3 cellular contexts compared by ENCODE assay signal in genomic region chrX:155223746-155224145, GRCh38. TPM values are rescaled to one million over a fixed set of nuclear protein-coding genes. Genes with fewer than 3 reads are reported as not detected.
A peak's percentile ranks its signal among the peaks of the same experiment; 100 is the strongest.
DNase-seq lines count a peak whose midpoint lies in the region; ATAC-seq, FAIRE-seq and TF ChIP-seq lines count a peak whose summit lies in the region.
"Not testable (repeated sequence)": the region's sequence is repeated elsewhere in the genome, so short reads cannot be mapped to it uniquely, and the experiment has no call there.

No MANE protein-coding gene starts in this region.

- not testable (repeated sequence) for H3K9ac ChIP-seq in DND-41 (ENCODE audit: low read depth, low read length); kidney (ENCODE audit: low read length in 2 of 2)

- H3K27me3 ChIP-seq in DND-41 (ENCODE audit: insufficient read depth, low read length, poor library complexity): not testable (repeated sequence)

- H3K79me2 ChIP-seq in DND-41 (ENCODE audit: insufficient read depth, low read length): peaks cover 61% of the 10 kb centered on the region

- H2AFZ ChIP-seq in DND-41 (ENCODE audit: low read depth, low read length): not testable (repeated sequence)

- H3K9me3 ChIP-seq in DND-41 (ENCODE audit: insufficient read depth, low read length, severe bottlenecking); kidney (ENCODE audit: control insufficient read depth in 1 of 2, low read length in 2 of 2): not testable (repeated sequence)

- not testable (repeated sequence) for H4K20me1 ChIP-seq in DND-41 (ENCODE audit: insufficient read depth, low read length)

- peak; percentile 4 for DNase-seq in DND-41
- DNase-seq in kidney: peak; percentile 66
- DNase-seq in posterior vena cava (ENCODE audit: low spot score): peak; percentile 70

- H3K36me3 ChIP-seq in DND-41 (ENCODE audit: insufficient read depth, low read length): peaks cover 64% of the 10 kb centered on the region
- not testable (repeated sequence) for H3K36me3 ChIP-seq in kidney (ENCODE audit: control insufficient read depth in 1 of 2, insufficient read depth in 2 of 2, low read length in 2 of 2)

- H3K4me1 ChIP-seq in DND-41 (ENCODE audit: insufficient read depth, low read length); kidney (ENCODE audit: control insufficient read depth in 1 of 2, insufficient read depth in 1 of 2, low read depth in 1 of 2, low read length in 2 of 2): not testable (repeated sequence)

- intact Hi-C loops in kidney (cut with DNase I); posterior vena cava (cut with DNase I): not testable (repeated sequence)

- H3K27ac ChIP-seq in DND-41 (ENCODE audit: low read length); kidney (ENCODE audit: low read depth in 2 of 2, low read length in 2 of 2): not testable (repeated sequence)

- not testable (repeated sequence) for TF ChIP-seq CTCF in DND-41 (IDR thresholded peaks at IDR 0.05; ENCODE audit: borderline replicate concordance, extremely low read depth, low read length, poor library complexity, severe bottlenecking); kidney (IDR thresholded peaks at IDR 0.05; ENCODE audit: borderline replicate concordance, extremely low read depth, insufficient read depth)

- not testable (repeated sequence) for H3K4me2 ChIP-seq in DND-41 (ENCODE audit: insufficient read depth, low read length)

- not testable (repeated sequence) for H3K4me3 ChIP-seq in DND-41 (ENCODE audit: low read depth in 1 of 2, low read length in 2 of 2); kidney (ENCODE audit: low read length in 2 of 2)

- not testable (repeated sequence) for FAIRE-seq in kidney (lab: Jason Lieb, UNC)

- not testable (repeated sequence) for ATAC-seq in DND-41 (ENCODE audit: insufficient read depth, low read depth)

RNA-seq across cellular contexts. Expression of gene VBP1, which starts 7.5 kb away (rescaled TPM):
- 38.4 TPM for total RNA-seq in kidney
- polyA plus RNA-seq in kidney (ENCODE audit: insufficient read depth, low read depth, low replicate concordance): 53.8 TPM
- total RNA-seq in posterior vena cava: 10 to 100 TPM; 32.0 to 39.9 TPM

RNA-seq across cellular contexts. Expression of gene RAB39B, which starts 40.5 kb away (rescaled TPM):
- total RNA-seq in kidney (1.2 TPM), posterior vena cava (under 1 TPM; 0.19 TPM)
- polyA plus RNA-seq in kidney (ENCODE audit: insufficient read depth, low read depth, low replicate concordance): 1.8 TPM

Comparison
In these comparisons a context has a peak if more than half of its experiments do, and no peak if none do; other contexts are left out.
1. DNase-seq: peak in every context shown above with its lines; median percentile 70 in posterior vena cava; 66 in kidney; 4 in DND-41.